In genomic region chr19:35236638-35237400, GRCh38 we compare ENCODE assay signal across 13 cellular contexts. TPM values are rescaled to one million over a fixed set of nuclear protein-coding genes. Genes with fewer than 3 reads are reported as not detected.
DNase-seq lines count a peak whose midpoint lies in the region; ATAC-seq and TF ChIP-seq lines count a peak whose summit lies in the region.
"Had no signal": no experiment of that assay in that cellular context is flagged by ENCODE, and none has a peak within 500 bp of the region (broad histone marks: within the 10 kb centered on the region; RNA-seq: fewer than 3 reads in every experiment).

No MANE protein-coding gene starts in this region.

- H3K4me3 ChIP-seq in OCI-LY7 (ENCODE audit: low read depth, low read length, poor library complexity, severe bottlenecking) (no peak overlapping the region), fibroblast of villous mesenchyme (ENCODE audit: low read depth, low read length) (no peak overlapping the region)
- H3K4me3 ChIP-seq: lower lobe of right lung, SJSA1 had no signal

- TF ChIP-seq CTCF in CD14-positive monocyte (IDR thresholded peaks at IDR 0.05) (peak; percentile 2), OCI-LY7 (conservative IDR thresholded peaks at IDR 0.05; ENCODE audit: low read length) (peak; percentile 59), fibroblast of villous mesenchyme (IDR thresholded peaks at IDR 0.05; ENCODE audit: insufficient read depth, low read depth, low read length) (peak; percentile 4)

- H3K27me3 Mint-ChIP-seq in CD14-positive monocyte (ENCODE audit: low read depth in 3 of 3) = peaks cover 3 to 10% (median 3%) of the 10 kb centered on the region in 3 donors

- peaks cover 4 to 14% (median 9%) of the 10 kb centered on the region in 7 donors for H3K9me3 Mint-ChIP-seq in CD14-positive monocyte

- H3K9me3 ChIP-seq in OCI-LY7 (ENCODE audit: low read length) = peaks cover 10% of the 10 kb centered on the region; the same call in 1 of the 2 replicates
- H3K9me3 ChIP-seq: lower lobe of right lung, SJSA1 had no signal

- H3K4me1 Mint-ChIP-seq in CD14-positive monocyte = peaks cover 28% of the 10 kb centered on the region

- H3K36me3 ChIP-seq in OCI-LY7 (ENCODE audit: insufficient read depth, low read length) = no peaks in the 10 kb centered on the region; the same call in 1 of the 2 replicates
- H3K36me3 ChIP-seq: lower lobe of right lung, SJSA1 had no signal

- POLR2A ChIA-PET in OCI-LY7 (lab: Charles Lee) = interaction anchor here (0.5 to 1.8 kb wide), 3 partner anchors 12 to 82 kb away, joined by 3 to 6 read pairs (median 4); partner anchors contain the start of gene FXYD5

- ATAC-seq in GM21723 (IDR thresholded peaks at IDR 0.05; ENCODE audit: unreplicated experiment) = no peak
- ATAC-seq: lower lobe of right lung had no signal

- no TSS peak for BruUV-seq in OCI-LY7 (replicated peaks; lab: Mats Ljungman, UMichigan)

- intact Hi-C loops in CD14-positive monocyte (cut with micrococcal nuclease) (loop anchor here in 1 of 2 donors (5.0 kb wide), 1 partner anchor 50 kb away; no protein-coding TSS in a partner anchor), OCI-LY7 (cut with micrococcal nuclease; ENCODE audit: unreplicated experiment) (no loop called here), posterior cingulate gyrus (cut with DNase I) (no loop called here)

- H3K4me2 ChIP-seq in OCI-LY7 (ENCODE audit: low read length) = no peak overlapping the region

- no peak overlapping the region for H2AFZ ChIP-seq in OCI-LY7 (ENCODE audit: low read length)

- peaks cover 0 to 3% of the 10 kb centered on the region in 2 donors for H3K36me3 Mint-ChIP-seq in CD14-positive monocyte

- no peaks in the 10 kb centered on the region for H3K9me2 ChIP-seq in OCI-LY7 (ENCODE audit: insufficient read depth, low read length)

- DNase-seq in CD14-positive monocyte (ENCODE audit: low spot score) = no peak
- DNase-seq in GDM1 (lab: John Stamatoyannopoulos, UW) = peak; percentile 30
- DNase-seq in OCI-LY7 (ENCODE audit: low spot score) = peak; percentile 41
- no peak for DNase-seq in fibroblast of villous mesenchyme (ENCODE audit: low read depth)
- DNase-seq in foreskin melanocyte = no peak
- no peak for DNase-seq in posterior cingulate gyrus
- DNase-seq: central memory CD4-positive, alpha-beta T cell; lower lobe of right lung; NCI-H2171 had no signal

- CTCF ChIA-PET in OCI-LY7 (lab: Charles Lee; ENCODE audit: unreplicated experiment) = no interaction called here

- no peak overlapping the region for H3K27ac ChIP-seq in OCI-LY7 (ENCODE audit: low read depth, low read length, poor library complexity, severe bottlenecking)
- H3K27ac ChIP-seq: lower lobe of right lung, SJSA1 had no signal

- H3K4me1 ChIP-seq in OCI-LY7 (ENCODE audit: insufficient read depth, low read length, poor library complexity, severe bottlenecking) = peaks cover 9% of the 10 kb centered on the region
- H3K4me1 ChIP-seq: SJSA1 had no signal

- H3K27ac Mint-ChIP-seq in CD14-positive monocyte = no peak overlapping the region

- no peaks in the 10 kb centered on the region for H3K79me2 ChIP-seq in OCI-LY7 (ENCODE audit: insufficient read depth, low read depth, low read length)

- H4K20me1 ChIP-seq in OCI-LY7 (ENCODE audit: insufficient read depth, low read length) = no peaks in the 10 kb centered on the region

- H3K4me3 Mint-ChIP-seq in CD14-positive monocyte = no peak overlapping the region

RNA-seq across cellular contexts. Expression of gene FAM187B, which starts 8.3 kb away (rescaled TPM):
- not detected for polyA plus RNA-seq in CD14-positive monocyte
- not detected in 2 replicates for total RNA-seq in OCI-LY7 (2014; rRNA removed; shearing (Covaris generic))
- total RNA-seq in OCI-LY7 (2022) (not detected in 2 replicates), fibroblast of villous mesenchyme (not detected in 2 replicates)
- total RNA-seq: frontal cortex, G401, SJSA1 had no signal

RNA-seq across cellular contexts. Expression of gene LSR, which starts 12.0 kb away (rescaled TPM):
- under 1 TPM in 1 of 2 donors, not detected in 1; 0.17 TPM for polyA plus RNA-seq in CD14-positive monocyte
- 15.0 and 22.9 TPM in 2 replicates for total RNA-seq in OCI-LY7 (2014; rRNA removed; shearing (Covaris generic))
- total RNA-seq in OCI-LY7 (2022) (26.0 and 33.6 TPM in 2 replicates), fibroblast of villous mesenchyme (0.86 and 1.6 TPM in 2 replicates)

RNA-seq across cellular contexts. Expression of gene USF2, which starts 31.9 kb away (rescaled TPM):
- 1 to 10 TPM; 2.7 to 5.0 TPM for polyA plus RNA-seq in CD14-positive monocyte
- 100.0 and 105 TPM in 2 replicates for total RNA-seq in OCI-LY7 (2014; rRNA removed; shearing (Covaris generic))
- total RNA-seq in OCI-LY7 (2022) (155 and 181 TPM in 2 replicates), fibroblast of villous mesenchyme (50.1 and 58.3 TPM in 2 replicates)

RNA-seq across cellular contexts. Expression of gene HAMP, which starts 45.5 kb away (rescaled TPM):
- polyA plus RNA-seq in CD14-positive monocyte = not detected
- total RNA-seq in OCI-LY7 (2014; rRNA removed; shearing (Covaris generic)) = 0.19 TPM in 1 of 2 replicates, not detected in the other
- total RNA-seq in OCI-LY7 (2022) (0.83 and 0.89 TPM in 2 replicates), fibroblast of villous mesenchyme (not detected in 2 replicates)
- total RNA-seq: frontal cortex, G401, lower lobe of right lung, SJSA1 had no signal

RNA-seq across cellular contexts. Expression of gene MAG, which starts 55.1 kb away (rescaled TPM):
- polyA plus RNA-seq in CD14-positive monocyte = not detected
- 4.6 and 6.2 TPM in 2 replicates for total RNA-seq in OCI-LY7 (2014; rRNA removed; shearing (Covaris generic))
- total RNA-seq in OCI-LY7 (2022) (8.4 and 10.1 TPM in 2 replicates), fibroblast of villous mesenchyme (not detected in 2 replicates)
- total RNA-seq: frontal cortex, G401, lower lobe of right lung had no signal

Comparison
In these comparisons a context has a peak if more than half of its experiments do, and no peak if none do; other contexts are left out.
1. DNase-seq: peak in GDM1 (single experiment) and OCI-LY7 (single experiment); none in CD14-positive monocyte (single experiment), fibroblast of villous mesenchyme (single experiment), foreskin melanocyte (single experiment) and posterior cingulate gyrus (0 of 10).
2. CTCF ChIP-seq: peak in every context shown above with its lines; median percentile 59 in OCI-LY7; 4 in fibroblast of villous mesenchyme; 2 in CD14-positive monocyte.